In genomic region chr3:172666181-172666872, GRCh38 we compare ENCODE assay signal across 8 cellular contexts. TPM values are rescaled to one million over a fixed set of nuclear protein-coding genes. Genes with fewer than 3 reads are reported as not detected.
DNase-seq lines count a peak whose midpoint lies in the region; ATAC-seq, FAIRE-seq and TF ChIP-seq lines count a peak whose summit lies in the region.

No MANE protein-coding gene starts in this region.

- no peak overlapping the region for H2BK15ac ChIP-seq in mesendoderm (replicated peaks; ENCODE audit: low read depth)

- no peak overlapping the region for H3K4me3 ChIP-seq in K562
- H3K4me3 ChIP-seq in mesendoderm (ENCODE audit: low read length): no peak overlapping the region

- peak overlapping the region; percentile 0 for H3K56ac ChIP-seq in mesendoderm (ENCODE audit: low read length)

- no peak for TF ChIP-seq POLR2A in K562 (conservative IDR thresholded peaks at IDR 0.05)

- BruUV-seq in K562 (replicated peaks; lab: Mats Ljungman, UMichigan): no TSS peak

- no peak overlapping the region for H2BK120ac ChIP-seq in mesendoderm (ENCODE audit: low read depth, low read length)

- 0 out of 2 replicates have a peak, but pooled peaks cover 3% of the 10 kb centered on the region for H3K9me3 ChIP-seq in K562 (replicated peaks; ENCODE audit: control insufficient read depth, insufficient read depth, low read depth, low read length)

- FAIRE-seq in K562 (lab: Jason Lieb, UNC): no peak

- WGBS in K562 (ENCODE audit: insufficient coverage, low coverage, missing lambda C conversion rate): 81% methylated on average over 10 of the region's 10 CpGs
- no CpG with 5 or more reads among the region's 10 CpGs for WGBS in mesendoderm (ENCODE audit: extremely low coverage, insufficient coverage, low lambda C conversion rate)

- no peak overlapping the region for H3K4me2 ChIP-seq in K562 (ENCODE audit: insufficient read depth, low read length)
- H3K4me2 ChIP-seq in mesendoderm (ENCODE audit: low read length): no peak overlapping the region

- CTCF ChIA-PET in K562 (lab: Yijun Ruan, JAX; ENCODE audit: low intra/inter-chr PET ratio): interaction anchor here (0.7 to 1.6 kb wide), 6 partner anchors 176 to 1705 kb away, joined by 3 to 8 read pairs (median 4); no protein-coding TSS in a partner anchor

- H3K9ac ChIP-seq in K562 (ENCODE audit: insufficient read depth in 1 of 2, low read depth in 2 of 2, low read length in 2 of 2) (no peak overlapping the region), mesendoderm (ENCODE audit: low read length) (no peak overlapping the region)

- no peak overlapping the region for H3K23ac ChIP-seq in mesendoderm (ENCODE audit: low read length)

- H4K5ac ChIP-seq in mesendoderm (ENCODE audit: low read length): no peak overlapping the region

- H3K4me1 ChIP-seq in K562 (replicated peaks in 1 of 2; ENCODE audit: control insufficient read depth in 2 of 2, insufficient read depth in 2 of 2, low read length in 2 of 2) (no peaks in the 10 kb centered on the region), mesendoderm (ENCODE audit: control insufficient read depth, low read depth, low read length) (no peaks in the 10 kb centered on the region)

- no peak for TF ChIP-seq RAD21 in K562 (CRISPR knock-in tag; conservative IDR thresholded peaks at IDR 0.05 in 1 of 2, IDR thresholded peaks at IDR 0.05 in 1 of 2)

- POLR2A ChIA-PET in K562 (lab: Yijun Ruan, JAX): no interaction called here

- no peaks in the 10 kb centered on the region for H4K20me1 ChIP-seq in K562 (replicated peaks; ENCODE audit: control insufficient read depth, insufficient read depth, low read length)

- no peak for TF ChIP-seq EP300 in K562 (IDR thresholded peaks at IDR 0.05; ENCODE audit: low read length)

- H2AFZ ChIP-seq in K562 (ENCODE audit: low read depth, low read length): no peak overlapping the region

- no peaks in the 10 kb centered on the region for H3K79me1 ChIP-seq in mesendoderm (ENCODE audit: low read length)

- DNase-seq in DMS53 (lab: John Stamatoyannopoulos, UW) (peak; percentile 4), DMS53 treated with DMSO at 0.1 percent for 48 hours (lab: John Stamatoyannopoulos, UW; ENCODE audit: unreplicated experiment) (no peak), KBM-7 (peak; percentile 21), K562 (ENCODE audit: extremely low read depth in 1 of 4, low spot score in 3 of 4) (no peak), mesendoderm (peak; percentile 40), GM13976 (ENCODE audit: low spot score) (no peak)

- H3K27ac ChIP-seq in K562 (ENCODE audit: extremely low read depth, low read depth, low read length) (no peak overlapping the region), mesendoderm (ENCODE audit: low read depth, low read length) (no peak overlapping the region)

- H3K27me3 ChIP-seq in K562 (ENCODE audit: control insufficient read depth in 2 of 2, insufficient read depth in 2 of 2, low read length in 2 of 2) (no peaks in the 10 kb centered on the region), mesendoderm (ENCODE audit: insufficient read depth, low read length, poor library complexity) (no peaks in the 10 kb centered on the region)

- H3K9me1 ChIP-seq in K562 (ENCODE audit: control insufficient read depth, insufficient read depth, low read length): no peaks in the 10 kb centered on the region

- H2BK5ac ChIP-seq in mesendoderm (ENCODE audit: low read length): no peak overlapping the region

- no peak overlapping the region for H3K4ac ChIP-seq in mesendoderm (ENCODE audit: low read depth, low read length)

- TF ChIP-seq CTCF in K562 (IDR thresholded peaks at IDR 0.05 in 2 of 3, conservative IDR thresholded peaks at IDR 0.05 in 1 of 3; ENCODE audit: insufficient read depth in 2 of 3, low read depth in 1 of 3, low read length in 3 of 3): peak in 1 of 3 experiments; percentile 16; a peak in 1 of 6 replicates
- no peak for TF ChIP-seq CTCF in GM13976 (IDR thresholded peaks at IDR 0.05; ENCODE audit: borderline replicate concordance, control extremely low read depth, extremely low read depth, insufficient read depth, missing control alignments)

- H4K8ac ChIP-seq in mesendoderm (ENCODE audit: low read depth, low read length): no peak overlapping the region

- ATAC-seq in K562: no peak
- no peak for ATAC-seq in GM18517 (IDR thresholded peaks at IDR 0.05; ENCODE audit: unreplicated experiment)
- ATAC-seq in GM21576 (IDR thresholded peaks at IDR 0.05; ENCODE audit: unreplicated experiment): no peak

- no peaks in the 10 kb centered on the region for H3K36me3 ChIP-seq in K562 (ENCODE audit: control insufficient read depth, insufficient read depth, low read length)
- no peaks in the 10 kb centered on the region for H3K36me3 ChIP-seq in mesendoderm (ENCODE audit: control insufficient read depth, insufficient read depth, low read length)

- no peak overlapping the region for H2AK5ac ChIP-seq in mesendoderm (ENCODE audit: low read length)

- intact Hi-C loops in K562 (cut with micrococcal nuclease): loop anchor here (1.0 to 5.0 kb wide), 4 partner anchors 70 to 829 kb away; no protein-coding TSS in a partner anchor

- H3K79me2 ChIP-seq in K562 (ENCODE audit: control insufficient read depth, insufficient read depth, low read length) (no peaks in the 10 kb centered on the region), mesendoderm (ENCODE audit: control insufficient read depth, insufficient read depth, low read length) (no peaks in the 10 kb centered on the region)

- in situ Hi-C loops in KBM-7 (cut with MboI; ENCODE audit: low pct_unique_long_range_greater_than_20kb, low sequenced_read_pairs): no loop called here
- in situ Hi-C loops in K562 (cut with MboI): no loop called here
- in situ Hi-C loops in GM13976 (cut with MboI; ENCODE audit: low sequenced_read_pairs, unreplicated experiment): no loop called here

- no peak overlapping the region for H3K18ac ChIP-seq in mesendoderm (ENCODE audit: low read length)

TF ChIP-seq in K562, 482 proteins besides CTCF, POLR2A, EP300 and RAD21 (continues in another document):
- no peak for TF ChIP-seq MIER1 (IDR thresholded peaks at IDR 0.05; ENCODE audit: low read depth)
- TF ChIP-seq GABPB1 (CRISPR knock-in tag; IDR thresholded peaks at IDR 0.05): no peak
- no peak for TF ChIP-seq SMARCA5 (IDR thresholded peaks at IDR 0.05)
- peak; percentile 15 for TF ChIP-seq CTCFL (IDR thresholded peaks at IDR 0.05; ENCODE audit: borderline replicate concordance, insufficient read depth, low read depth, low read length, poor library complexity, severe bottlenecking)
- TF ChIP-seq TEAD2 (tag; IDR thresholded peaks at IDR 0.05): no peak

RNA-seq across cellular contexts. Expression of gene NCEH1, which starts 44.5 kb away (rescaled TPM):
- total RNA-seq in K562 (2011; cell fraction: chromatin; rRNA removed; ENCODE audit: low replicate concordance): 3.5 and 4.7 TPM in 2 replicates
- total RNA-seq in K562 (2011; cell fraction: nucleolus; rRNA removed): 7.6 and 9.3 TPM in 2 replicates
- total RNA-seq in K562 (2011; cell fraction: nucleoplasm; rRNA removed): 4.1 and 6.2 TPM in 2 replicates
- total RNA-seq in K562 (2014; rRNA removed) (1.4 and 1.6 TPM in 2 replicates), K562 (2014; rRNA removed; fragmentation: Illumina TruSeq; extraction: Trizol) (2.8 and 4.0 TPM in 2 replicates), K562 (2015; rRNA removed; fragmentation: Illumina TruSeq; extraction: Trizol) (2.9 and 3.1 TPM in 2 replicates), K562 (2021) (5.0 and 5.2 TPM in 2 replicates)
- polyA plus RNA-seq in K562 (2011; rRNA removed) (2.5 and 3.1 TPM in 2 replicates), K562 (2014; fragmentation: Illumina TruSeq; extraction: Trizol) (3.3 and 3.9 TPM in 2 replicates), K562 (2014; fragmentation: Nextera tagmentation; extraction: Ambion mirVana) (1 to 10 TPM; 1.3 to 3.0 TPM), K562 (2014; rRNA removed) (1.8 and 2.8 TPM in 2 replicates)
- 1.5 and 1.8 TPM in 2 replicates for polyA plus RNA-seq in K562 (2011; cell fraction: cytosol; rRNA removed)
- 1.7 and 2.6 TPM in 2 replicates for polyA plus RNA-seq in K562 (2011; cell fraction: nucleus; rRNA removed)
- polyA plus RNA-seq in K562 (2012): 2.8 and 3.6 TPM in 2 replicates
- polyA minus RNA-seq in K562 (2011; rRNA and poly(A)+ RNA removed): 4.3 and 4.9 TPM in 2 replicates
- 2.5 and 2.7 TPM in 2 replicates for polyA minus RNA-seq in K562 (2011; cell fraction: cytosol; rRNA and poly(A)+ RNA removed)
- 5.5 and 7.8 TPM in 2 replicates for polyA minus RNA-seq in K562 (2011; cell fraction: nucleus; rRNA and poly(A)+ RNA removed)
- polyA plus RNA-seq in mesendoderm (2013, experiment 1 of 2): 3.0 TPM
- polyA plus RNA-seq in mesendoderm (2013, experiment 2 of 2): 2.9 TPM

Comparison
In these comparisons a context has a peak if more than half of its experiments do, and no peak if none do; other contexts are left out.
1. DNase-seq: peak in DMS53 (single experiment), KBM-7 (single experiment) and mesendoderm (single experiment); none in DMS53 treated with DMSO at 0.1 percent for 48 hours (single experiment), K562 (0 of 4) and GM13976 (single experiment).